ENCODE assay signal across 22 cellular contexts in genomic region chr17:62045109-62045508, GRCh38.
"Had no signal": no experiment of that assay in that cellular context is flagged by ENCODE, and none has a peak within 500 bp of the region (broad histone marks: within the 10 kb centered on the region; RNA-seq: fewer than 3 reads in every experiment).

No MANE protein-coding gene starts in this region.

- H3K4me1 ChIP-seq: foreskin keratinocyte had no signal

- H3K27ac Mint-ChIP-seq: endodermal cell, nephron, progenitor cell of endocrine pancreas had no signal

- H3K4me2 ChIP-seq: hepatocyte, smooth muscle cell had no signal

- H3K4me3 Mint-ChIP-seq: endodermal cell, nephron had no signal

- H3K27me3 ChIP-seq: foreskin keratinocyte, hepatocyte, pancreas, stomach, transverse colon had no signal

- H3K27me3 Mint-ChIP-seq: progenitor cell of endocrine pancreas had no signal

- H2AFZ ChIP-seq: hepatocyte had no signal

- DNase-seq: effector CD4-positive, alpha-beta T cell; endodermal cell; erythroblast; foreskin keratinocyte; head of caudate nucleus; left colon; left ventricle myocardium superior; occipital lobe; pancreas; right cardiac atrium; stimulated activated CD4-positive, alpha-beta T cell treated with anti-CD3 and anti-CD28 coated beads, Interleukin-2, amount 100 ng/mL, for 48 hours; stomach; substantia nigra; transverse colon had no signal

- H3K9me3 Mint-ChIP-seq: endodermal cell, nephron had no signal

- H3K4me1 Mint-ChIP-seq: endodermal cell had no signal

- H3K27ac ChIP-seq: coronary artery, hepatocyte, pancreas, stomach, thoracic aorta, transverse colon had no signal

- ATAC-seq: foreskin keratinocyte, left colon, left ventricle myocardium superior, pancreas, right cardiac atrium had no signal

- H3K4me3 ChIP-seq: coronary artery, hepatocyte, lung, pancreas, smooth muscle cell, stomach, thoracic aorta, transverse colon had no signal

- H3K9me3 ChIP-seq: pancreas, stomach, thoracic aorta, transverse colon had no signal

- FAIRE-seq: endothelial cell of umbilical vein, pancreas had no signal
